27 cellular contexts compared by ENCODE assay signal in the genomic region with DNA sequence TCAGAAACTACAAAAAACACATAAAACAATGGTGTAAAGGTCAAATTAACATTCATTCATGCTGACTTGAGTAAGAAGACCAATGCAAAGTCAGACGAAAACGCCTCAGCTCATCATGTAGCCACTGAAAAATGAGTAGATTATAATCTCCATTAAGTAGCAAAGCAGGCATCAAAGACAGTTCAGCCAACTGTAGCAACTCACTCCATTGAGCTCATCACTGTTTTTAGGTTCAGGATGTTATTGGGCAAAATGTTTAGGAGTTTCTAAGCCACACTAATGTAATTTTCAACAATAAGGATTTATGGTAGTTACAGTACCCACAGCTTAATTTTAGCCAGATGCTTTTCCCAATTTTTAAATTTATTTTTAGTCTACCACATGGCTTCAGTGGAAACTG.
"Had no signal": no experiment of that assay in that cellular context is flagged by ENCODE, and none has a peak within 500 bp of the region (broad histone marks: within the 10 kb centered on the region; RNA-seq: fewer than 3 reads in every experiment).

No MANE protein-coding gene starts in this region.

- H3K4me3 ChIP-seq: adrenal gland, breast epithelium, K562, Peyer's patch, SJCRH30 had no signal

- H3K27ac ChIP-seq: adrenal gland, breast epithelium, Peyer's patch, RWPE1, SJCRH30, WERI-Rb-1 had no signal

- H3K9me3 Mint-ChIP-seq: activated naive CD8-positive, alpha-beta T cell treated with anti-CD3 and anti-CD28 coated beads, Interleukin-2, amount 10 ng/mL, durations not matched to agents 7 days and 5 days; activated T-cell treated with anti-CD3 and anti-CD28 coated beads, Interleukin-2, amount 50 U/mL, for 24 hours; activated T-helper 1 cell treated with anti-CD3 and anti-CD28 coated beads, Interleukin-12 subunit alpha, Interleukin-12 subunit beta, Interleukin-2, Interleukin-4 antibody, amounts not matched to agents 30 ng/mL and 10 ng/mL and 1 ng/mL, durations not matched to agents 14 hours and 24 hours and 36 hours had no signal

- H3K27me3 Mint-ChIP-seq: activated CD8-positive, alpha-beta memory T cell treated with anti-CD3 and anti-CD28 coated beads, Interleukin-2, amount 10 ng/mL, durations not matched to agents 7 days and 5 days; activated naive CD8-positive, alpha-beta T cell treated with anti-CD3 and anti-CD28 coated beads, Interleukin-2, amount 10 ng/mL, durations not matched to agents 7 days and 5 days; activated T-cell treated with anti-CD3 and anti-CD28 coated beads, Interleukin-2, amount 50 U/mL, for 24 hours had no signal

- DNase-seq: activated CD4-positive, alpha-beta T cell treated with anti-CD3 and anti-CD28 coated beads for 4 hours; activated CD4-positive, alpha-beta T cell treated with anti-CD3 and anti-CD28 coated beads, Interleukin-2, amount 50 U/mL, for 48 hours; activated CD8-positive, alpha-beta memory T cell treated with anti-CD3 and anti-CD28 coated beads, Interleukin-2, amount 10 ng/mL, durations not matched to agents 7 days and 5 days; activated effector memory CD4-positive, alpha-beta T cell treated with anti-CD3 and anti-CD28 coated beads, Interleukin-2, amount 50 U/mL, for 16 hours; activated naive CD4-positive, alpha-beta T cell treated with anti-CD3 and anti-CD28 coated beads, Interleukin-2, amount 50 U/mL, for 16 hours; activated naive CD8-positive, alpha-beta T cell treated with anti-CD3 and anti-CD28 coated beads, Interleukin-2, amount 10 ng/mL, durations not matched to agents 7 days and 5 days; activated T-cell treated with anti-CD3 and anti-CD28 coated beads, Interleukin-2, amount 50 U/mL, for 24 hours; adrenal gland; aorta; central memory CD4-positive, alpha-beta T cell; Karpas-422; MM.1S; NCI-H1105; NCI-H1436; NCI-H1694 treated with DMSO at 0.1 percent for 48 hours; NCI-H2029 treated with DMSO at 0.1 percent for 48 hours; NCI-H345; NCI-H510A; NCI-H69; Peyer's patch; Right ventricle myocardium superior; SJCRH30; WERI-Rb-1 had no signal

- H3K4me3 Mint-ChIP-seq: activated CD8-positive, alpha-beta memory T cell treated with anti-CD3 and anti-CD28 coated beads, Interleukin-2, amount 10 ng/mL, durations not matched to agents 7 days and 5 days; activated naive CD8-positive, alpha-beta T cell treated with anti-CD3 and anti-CD28 coated beads, Interleukin-2, amount 10 ng/mL, durations not matched to agents 7 days and 5 days; activated T-cell treated with anti-CD3 and anti-CD28 coated beads, Interleukin-2, amount 50 U/mL, for 24 hours; activated T-helper 1 cell treated with anti-CD3 and anti-CD28 coated beads, Interleukin-12 subunit alpha, Interleukin-12 subunit beta, Interleukin-2, Interleukin-4 antibody, amounts not matched to agents 30 ng/mL and 10 ng/mL and 1 ng/mL, durations not matched to agents 14 hours and 24 hours and 36 hours had no signal

- H3K27me3 ChIP-seq: adrenal gland, breast epithelium, Peyer's patch, SJCRH30 had no signal

- H3K27ac Mint-ChIP-seq: activated naive CD8-positive, alpha-beta T cell treated with anti-CD3 and anti-CD28 coated beads, Interleukin-2, amount 10 ng/mL, durations not matched to agents 7 days and 5 days; activated T-cell treated with anti-CD3 and anti-CD28 coated beads, Interleukin-2, amount 50 U/mL, for 24 hours; activated T-helper 1 cell treated with anti-CD3 and anti-CD28 coated beads, Interleukin-12 subunit alpha, Interleukin-12 subunit beta, Interleukin-2, Interleukin-4 antibody, amounts not matched to agents 30 ng/mL and 10 ng/mL and 1 ng/mL, durations not matched to agents 14 hours and 24 hours and 36 hours had no signal
